Comparison of ENCODE assay signal across 1 cellular context in the genomic region with DNA sequence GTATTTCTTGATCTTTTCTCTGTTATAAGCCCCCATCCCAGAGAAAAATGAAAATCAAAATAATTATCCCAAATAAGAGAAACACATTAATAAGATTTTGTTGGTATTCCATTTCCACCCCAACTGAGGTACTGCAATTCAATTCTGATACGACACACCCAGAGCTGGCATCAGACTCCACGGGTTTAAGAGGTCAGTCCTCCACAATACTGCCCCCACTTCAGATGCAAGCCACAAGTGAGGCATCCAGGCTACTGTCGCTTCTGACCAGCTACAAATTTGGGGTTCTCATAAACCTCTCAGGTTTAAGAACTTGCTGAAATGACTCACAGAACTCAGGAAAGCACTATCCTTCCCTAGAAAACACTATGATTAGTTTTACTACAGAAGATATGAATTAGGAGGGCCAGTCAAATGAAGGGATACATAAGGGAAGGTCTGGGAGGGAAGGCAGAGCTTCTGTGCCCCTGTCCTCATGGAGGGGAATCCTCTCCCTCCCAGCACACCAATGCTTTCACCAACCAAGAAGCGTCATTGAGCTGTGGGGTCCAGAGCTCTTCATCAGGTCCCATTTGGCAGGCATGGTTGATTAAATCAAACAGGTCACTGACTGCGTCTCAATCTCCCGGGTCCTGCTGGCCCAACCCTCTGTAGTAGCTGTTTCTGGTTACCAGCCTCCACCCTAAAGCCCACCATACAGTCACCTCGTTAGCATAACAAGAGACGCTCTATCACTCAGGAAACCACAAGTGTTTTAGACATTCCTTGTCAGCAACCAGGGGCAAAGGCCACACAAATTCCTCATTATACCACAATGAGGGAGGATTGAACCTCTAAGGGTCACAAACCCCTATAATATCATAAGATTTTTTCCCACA.
TF ChIP-seq lines count a peak whose summit lies in the region.

No MANE protein-coding gene starts in this region.

TF ChIP-seq in HepG2, 621 proteins besides CTCF, POLR2A, EP300 and RAD21:
- TF ChIP-seq IKZF4 (CRISPR knock-in tag; IDR thresholded peaks at IDR 0.05; ENCODE audit: borderline replicate concordance, low read depth, not compliant biosample characterization) (no peak), RBM22 (optimal IDR thresholded peaks at IDR 0.05; ENCODE audit: low read length) (peak; percentile 97), POLR2G (IDR thresholded peaks at IDR 0.05; ENCODE audit: low read depth, low read length) (0 out of 2 replicates have a peak, but pooled peaks have one; percentile 34)
